Comparison of ENCODE assay signal across 1 cellular context in the genomic region with DNA sequence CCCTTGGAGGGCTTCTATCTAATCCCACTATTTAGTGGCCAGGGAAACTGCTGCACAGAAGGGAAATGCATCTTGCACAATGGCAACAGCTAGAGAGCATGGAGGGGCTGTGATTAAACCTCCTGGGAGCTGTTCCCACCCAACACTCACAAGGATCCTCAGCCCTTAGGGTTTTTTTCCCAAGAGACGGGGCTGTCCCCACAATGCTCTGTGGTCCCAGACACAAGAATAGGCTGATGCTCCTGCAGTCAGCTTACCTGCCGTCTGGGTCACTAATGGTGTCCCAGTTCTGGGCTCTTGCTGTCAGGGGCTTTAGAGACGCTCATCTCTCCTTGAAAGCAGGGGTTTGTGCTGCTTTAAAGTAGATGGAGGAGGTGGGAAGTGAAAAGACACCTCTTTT.
TF ChIP-seq lines count a peak whose summit lies in the region.

No MANE protein-coding gene starts in this region.

TF ChIP-seq in HepG2, 621 proteins besides CTCF, POLR2A, EP300 and RAD21 (continued from another document):
- no peak for TF ChIP-seq ARID5B (CRISPR knock-in tag; IDR thresholded peaks at IDR 0.05)
- no peak for TF ChIP-seq GATAD1 (CRISPR knock-in tag; IDR thresholded peaks at IDR 0.05)
- TF ChIP-seq ZNF44 (CRISPR knock-in tag; IDR thresholded peaks at IDR 0.05), result no peak
TF ChIP-seq in HepG2: peak in this region for 7.
